Comparison of ENCODE assay signal across 18 cellular contexts in the genomic region with DNA sequence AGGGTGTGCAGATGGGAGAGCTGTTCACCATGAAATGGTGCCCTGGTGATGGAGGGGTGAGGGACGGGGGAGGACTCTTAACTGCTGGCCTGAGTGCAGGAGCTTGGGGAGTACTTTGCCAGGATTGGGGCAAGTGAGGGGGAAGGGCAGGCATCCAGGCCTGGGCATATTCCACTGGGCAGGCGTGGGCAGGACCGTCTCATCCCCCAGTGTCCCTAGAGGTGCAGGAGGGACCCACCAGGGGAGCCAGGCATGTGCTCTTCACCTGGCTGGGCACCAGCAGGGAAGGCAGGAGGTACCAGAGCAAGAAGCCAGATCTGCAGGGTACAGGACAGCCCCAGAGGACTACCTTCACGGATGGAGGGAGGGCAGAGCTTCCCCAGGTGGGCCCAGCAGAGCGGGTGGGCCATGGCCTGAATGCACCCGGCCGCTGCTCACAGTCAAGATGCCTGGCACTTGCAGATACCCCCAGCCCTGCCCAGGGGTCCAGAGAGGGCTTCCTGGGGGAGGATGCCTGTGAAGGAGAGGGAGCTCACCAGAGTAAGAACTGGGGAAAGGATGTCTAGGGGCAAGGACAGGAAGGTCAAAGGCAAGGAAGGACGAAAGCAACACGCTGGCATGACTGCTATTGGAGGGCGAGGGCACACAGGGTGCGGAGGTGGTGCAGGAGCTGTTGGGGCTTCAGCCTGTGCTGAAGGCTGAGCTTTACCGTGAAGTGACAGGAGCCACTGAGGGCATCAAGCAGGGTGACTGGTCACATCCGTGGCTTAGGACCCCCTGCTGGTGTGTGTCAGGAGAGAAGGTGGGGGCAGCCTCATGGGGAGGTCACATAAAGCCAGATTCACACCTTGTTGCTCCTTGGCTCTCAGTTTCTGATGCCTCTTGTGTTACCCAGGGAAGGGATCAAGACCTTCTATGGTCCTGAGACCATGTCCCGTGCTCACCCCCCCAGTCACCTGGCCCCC.
A peak's percentile ranks its signal among the peaks of the same experiment; 100 is the strongest.
DNase-seq lines count a peak whose midpoint lies in the region; ATAC-seq and TF ChIP-seq lines count a peak whose summit lies in the region.
"Had no signal": no experiment of that assay in that cellular context is flagged by ENCODE, and none has a peak within 500 bp of the region (broad histone marks: within the 10 kb centered on the region; RNA-seq: fewer than 3 reads in every experiment).

No MANE protein-coding gene starts in this region.

- no peak overlapping the region for H3K27ac Mint-ChIP-seq in glutamatergic neuron (ENCODE audit: unreplicated experiment)
- H3K27ac Mint-ChIP-seq in GM23338: no peak overlapping the region
- H3K27ac Mint-ChIP-seq: B cell; CD4-positive, CD25-positive, alpha-beta regulatory T cell had no signal

- peak overlapping the region; percentile 91 for H2AK5ac ChIP-seq in neuronal stem cell (ENCODE audit: low read depth, low read length)

- H3K18ac ChIP-seq in neuronal stem cell (ENCODE audit: low read length): peak overlapping the region; percentile 85

- H4K20me1 ChIP-seq in GM23338 (replicated peaks; ENCODE audit: insufficient read depth): no peaks in the 10 kb centered on the region

- no peak overlapping the region for H3K27ac ChIP-seq in neuronal stem cell (replicated peaks; ENCODE audit: low read length)
- H3K27ac ChIP-seq in GM23338 (ENCODE audit: low read depth): no peak overlapping the region

- H3K9me3 ChIP-seq in neuronal stem cell (replicated peaks in 1 of 2; ENCODE audit: control insufficient read depth in 2 of 2, insufficient read depth in 1 of 2, low read depth in 1 of 2, low read length in 2 of 2): peaks cover 0 to 2% of the 10 kb centered on the region in 2 donors

- WGBS in neuronal stem cell (ENCODE audit: extremely low coverage in 2 of 2, insufficient read length in 2 of 2, insufficient replicate concordance in 1 of 2), 2 donors: no CpG with 5 or more reads among the region's 14 CpGs

- peak overlapping the region; percentile 44 for H3K9ac ChIP-seq in neuronal stem cell (ENCODE audit: low read depth, low read length, poor library complexity)

- H3K14ac ChIP-seq in neuronal stem cell (ENCODE audit: low read length): peak overlapping the region; percentile 82

- H3K36me3 Mint-ChIP-seq in glutamatergic neuron (ENCODE audit: unreplicated experiment) (peaks cover 8% of the 10 kb centered on the region), GM23338 (ENCODE audit: low read depth) (no peaks in the 10 kb centered on the region)
- H3K36me3 Mint-ChIP-seq: CD4-positive, CD25-positive, alpha-beta regulatory T cell had no signal

- peak overlapping the region; percentile 85 for H3K23ac ChIP-seq in neuronal stem cell (ENCODE audit: low read depth, low read length, poor library complexity)

- no peaks in the 10 kb centered on the region for H3K79me2 ChIP-seq in GM23338 (replicated peaks; ENCODE audit: insufficient read depth)

- no peaks in the 10 kb centered on the region for H3F3A ChIP-seq in GM23338 (replicated peaks; ENCODE audit: low read depth)

- no peak overlapping the region for H2AFZ ChIP-seq in neuronal stem cell (ENCODE audit: low read length)
- no peak overlapping the region for H2AFZ ChIP-seq in GM23338

- TF ChIP-seq CTCF in glutamatergic neuron (IDR thresholded peaks at IDR 0.05; ENCODE audit: partially characterized antibody, unreplicated experiment) (no peak), GM23338 (conservative IDR thresholded peaks at IDR 0.05; ENCODE audit: low read depth in 2 of 2) (no peak)

- no peaks in the 10 kb centered on the region for H3K9me3 Mint-ChIP-seq in glutamatergic neuron (ENCODE audit: unreplicated experiment)
- peaks cover 4% of the 10 kb centered on the region; the same call in 2 of the 3 replicates for H3K9me3 Mint-ChIP-seq in GM23338

- H3K27me3 ChIP-seq in neuronal stem cell (ENCODE audit: control insufficient read depth in 3 of 3, insufficient read depth in 3 of 3, low read depth in 1 of 3, low read length in 3 of 3) (no peaks in the 10 kb centered on the region), GM23338 (ENCODE audit: insufficient read depth) (peaks cover 5% of the 10 kb centered on the region)

- H3K4ac ChIP-seq in neuronal stem cell (ENCODE audit: low read length): peak overlapping the region; percentile 84

- DNase-seq in 8988T (peak; percentile 2), AG20443 (ENCODE audit: low spot score) (peak; percentile 7), glutamatergic neuron (peak; percentile 10), neuronal stem cell (ENCODE audit: low spot score) (no peak), GM23338 (ENCODE audit: low spot score) (no peak)
- DNase-seq: CD4-positive, CD25-positive, alpha-beta regulatory T cell; COR-L47; HCEC 1CT; NCI-H1105 treated with DMSO at 0.1 percent for 48 hours; NCI-H1694; NCI-H2081 treated with DMSO at 0.1 percent for 48 hours; NCI-H748 treated with DMSO at 0.1 percent for 48 hours; NK-92 treated with Interleukin-12 subunit alpha and Interleukin-12 subunit beta, amount 100 ng/mL, for 24 hours had no signal

- no peaks in the 10 kb centered on the region for H3K79me1 ChIP-seq in neuronal stem cell (ENCODE audit: low read depth, low read length)

- H2BK120ac ChIP-seq in neuronal stem cell (ENCODE audit: low read depth, low read length): no peak overlapping the region

- H3K4me1 ChIP-seq in neuronal stem cell (ENCODE audit: control insufficient read depth in 2 of 2, insufficient read depth in 1 of 2, low read depth in 1 of 2, low read length in 2 of 2): no peaks in the 10 kb centered on the region
- H3K4me1 ChIP-seq in GM23338 (ENCODE audit: insufficient read depth): no peaks in the 10 kb centered on the region

- peaks cover 5% of the 10 kb centered on the region; the same call in 1 of the 2 replicates for H3K9me2 ChIP-seq in GM23338 (ENCODE audit: insufficient read depth)

- peak overlapping the region; percentile 41 for H2BK12ac ChIP-seq in neuronal stem cell (ENCODE audit: low read length)

- ATAC-seq in HG02840 (IDR thresholded peaks at IDR 0.05; ENCODE audit: low FRiP score, unreplicated experiment) (no peak), GM23338 (no peak), GM18498 (IDR thresholded peaks at IDR 0.05; ENCODE audit: unreplicated experiment) (no peak)
- ATAC-seq: K562, Right ventricle myocardium inferior had no signal

- no peak overlapping the region for H3K4me2 ChIP-seq in neuronal stem cell (ENCODE audit: insufficient read depth, low read length, poor library complexity, severe bottlenecking)
- no peak overlapping the region for H3K4me2 ChIP-seq in GM23338

- H4K8ac ChIP-seq in neuronal stem cell (ENCODE audit: low read depth, low read length): no peak overlapping the region

- no peaks in the 10 kb centered on the region for H3K36me3 ChIP-seq in neuronal stem cell (replicated peaks in 1 of 2; ENCODE audit: control insufficient read depth in 2 of 2, insufficient read depth in 2 of 2, low read length in 2 of 2)
- H3K36me3 ChIP-seq in GM23338 (ENCODE audit: insufficient read depth): no peaks in the 10 kb centered on the region

- H3K4me3 Mint-ChIP-seq in glutamatergic neuron (ENCODE audit: unreplicated experiment) (no peak overlapping the region), GM23338 (no peak overlapping the region)
- H3K4me3 Mint-ChIP-seq: B cell; CD4-positive, CD25-positive, alpha-beta regulatory T cell had no signal

- H3K4me1 Mint-ChIP-seq in glutamatergic neuron (ENCODE audit: low read depth, unreplicated experiment) (no peaks in the 10 kb centered on the region), GM23338 (no peaks in the 10 kb centered on the region)
- H3K4me1 Mint-ChIP-seq: B cell; CD4-positive, CD25-positive, alpha-beta regulatory T cell had no signal

- H3K27me3 Mint-ChIP-seq in glutamatergic neuron (ENCODE audit: unreplicated experiment) (peaks cover 2% of the 10 kb centered on the region), GM23338 (ENCODE audit: insufficient read depth, low read depth, poor library complexity) (peaks cover 17% of the 10 kb centered on the region)

- no peak overlapping the region for H2BK5ac ChIP-seq in neuronal stem cell (ENCODE audit: low read length)

- H3K4me3 ChIP-seq in neuronal stem cell (ENCODE audit: low read length in 2 of 2) (no peak overlapping the region), GM23338 (no peak overlapping the region)
- H3K4me3 ChIP-seq: K562 had no signal

- H2BK15ac ChIP-seq in neuronal stem cell (ENCODE audit: low read length): no peak overlapping the region

- no peak overlapping the region for H4K91ac ChIP-seq in neuronal stem cell (ENCODE audit: low read depth, low read length, poor library complexity)

TF ChIP-seq in GM23338, 12 proteins besides CTCF, POLR2A, EP300 and RAD21 (continues in another document):
- no peak for TF ChIP-seq ZNF331 (CRISPR knock-in tag; IDR thresholded peaks at IDR 0.05; ENCODE audit: low read depth)
- no peak for TF ChIP-seq ZNF114 (CRISPR knock-in tag; IDR thresholded peaks at IDR 0.05)
- TF ChIP-seq NANOG (IDR thresholded peaks at IDR 0.05; ENCODE audit: borderline replicate concordance): no peak
- no peak for TF ChIP-seq JUNB (IDR thresholded peaks at IDR 0.05; ENCODE audit: unreplicated experiment)
- no peak for TF ChIP-seq EZH2 (IDR thresholded peaks at IDR 0.05; ENCODE audit: low read depth, unreplicated experiment)
- TF ChIP-seq STAT1 (IDR thresholded peaks at IDR 0.05; ENCODE audit: unreplicated experiment): no peak
- no peak for TF ChIP-seq EZH2phosphoT487 (IDR thresholded peaks at IDR 0.05; ENCODE audit: unreplicated experiment)
- no peak for TF ChIP-seq POLR2AphosphoS5 (IDR thresholded peaks at IDR 0.05; ENCODE audit: low read depth)
- TF ChIP-seq, protein P1, sequence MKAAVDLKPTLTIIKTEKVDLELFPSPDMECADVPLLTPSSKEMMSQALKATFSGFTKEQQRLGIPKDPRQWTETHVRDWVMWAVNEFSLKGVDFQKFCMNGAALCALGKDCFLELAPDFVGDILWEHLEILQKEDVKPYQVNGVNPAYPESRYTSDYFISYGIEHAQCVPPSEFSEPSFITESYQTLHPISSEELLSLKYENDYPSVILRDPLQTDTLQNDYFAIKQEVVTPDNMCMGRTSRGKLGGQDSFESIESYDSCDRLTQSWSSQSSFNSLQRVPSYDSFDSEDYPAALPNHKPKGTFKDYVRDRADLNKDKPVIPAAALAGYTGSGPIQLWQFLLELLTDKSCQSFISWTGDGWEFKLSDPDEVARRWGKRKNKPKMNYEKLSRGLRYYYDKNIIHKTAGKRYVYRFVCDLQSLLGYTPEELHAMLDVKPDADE (IDR thresholded peaks at IDR 0.05): no peak

Comparison
In these comparisons a context has a peak if more than half of its experiments do, and no peak if none do; other contexts are left out.
1. DNase-seq: peak in 8988T (single experiment), AG20443 (single experiment) and glutamatergic neuron (single experiment); none in neuronal stem cell (single experiment) and GM23338 (single experiment).